22 cellular contexts compared by ENCODE assay signal in genomic region chr1:204404629-204405028, GRCh38. TPM values are rescaled to one million over a fixed set of nuclear protein-coding genes. Genes with fewer than 3 reads are reported as not detected.
A peak's percentile ranks its signal among the peaks of the same experiment; 100 is the strongest.
DNase-seq lines count a peak whose midpoint lies in the region; ATAC-seq, FAIRE-seq and TF ChIP-seq lines count a peak whose summit lies in the region.
"Had no signal": no experiment of that assay in that cellular context is flagged by ENCODE, and none has a peak within 500 bp of the region (broad histone marks: within the 10 kb centered on the region; RNA-seq: fewer than 3 reads in every experiment).

No MANE protein-coding gene starts in this region.

- H3K9me3 Mint-ChIP-seq in activated CD8-positive, alpha-beta memory T cell treated with anti-CD3 and anti-CD28 coated beads, Interleukin-2, amount 10 ng/mL, durations not matched to agents 7 days and 5 days (ENCODE audit: low read depth) = no peaks in the 10 kb centered on the region
- no peaks in the 10 kb centered on the region for H3K9me3 Mint-ChIP-seq in activated T-helper 1 cell treated with anti-CD3 and anti-CD28 coated beads, Interleukin-12 subunit alpha, Interleukin-12 subunit beta, Interleukin-2, Interleukin-4 antibody, amounts not matched to agents 30 ng/mL and 10 ng/mL and 1 ng/mL, durations not matched to agents 14 hours and 24 hours and 36 hours
- H3K9me3 Mint-ChIP-seq in natural killer cell treated with Interleukin-12 subunit alpha and Interleukin-12 subunit beta and Interleukin-15 and Interleukin-18, amount 100 ng/mL, for 72 hours = no peaks in the 10 kb centered on the region
- H3K9me3 Mint-ChIP-seq: IgD-negative memory B cell had no signal

- peak; percentile 83 for FAIRE-seq in D721Med (lab: Jason Lieb, UNC)
- FAIRE-seq: keratinocyte had no signal

- peak; percentile 0 for DNase-seq in activated CD8-positive, alpha-beta memory T cell treated with anti-CD3 and anti-CD28 coated beads, Interleukin-2, amount 10 ng/mL, durations not matched to agents 7 days and 5 days
- DNase-seq in activated CD8-positive, alpha-beta memory T cell treated with anti-CD3 and anti-CD28 coated beads, Interleukin-2, amount 50 U/mL, for 4 hours = no peak
- DNase-seq in D721Med (ENCODE audit: insufficient read length, low spot score) (no peak), NCI-H82 (lab: John Stamatoyannopoulos, UW) (no peak), left colon (no peak), posterior vena cava (ENCODE audit: low spot score) (no peak)
- DNase-seq in activated T-helper 1 cell treated with anti-CD3 and anti-CD28 coated beads, Interleukin-12 subunit alpha, Interleukin-12 subunit beta, Interleukin-2, Interleukin-4 antibody, amounts not matched to agents 30 ng/mL and 10 ng/mL and 1 ng/mL, durations not matched to agents 14 hours and 24 hours and 36 hours (ENCODE audit: low spot score) = no peak
- no peak for DNase-seq in natural killer cell treated with Interleukin-12 subunit alpha and Interleukin-12 subunit beta and Interleukin-15 and Interleukin-18, amount 100 ng/mL, for 72 hours (ENCODE audit: low spot score)
- DNase-seq: cortex of kidney; DMS79; foreskin melanocyte; GOT3; MM.1S; NCI-H1436 treated with DMSO at 0.1 percent for 48 hours; occipital lobe; OCI-M1; SHP77; stimulated activated CD4-positive, alpha-beta T cell treated with anti-CD3 and anti-CD28 coated beads, Interleukin-4, amount 100 ng/mL, for 24 hours; T-helper 1 cell; uterus had no signal

- H3K4me1 Mint-ChIP-seq in activated CD8-positive, alpha-beta memory T cell treated with anti-CD3 and anti-CD28 coated beads, Interleukin-2, amount 10 ng/mL, durations not matched to agents 7 days and 5 days = peaks cover 23% of the 10 kb centered on the region
- peaks cover 34% of the 10 kb centered on the region for H3K4me1 Mint-ChIP-seq in activated T-helper 1 cell treated with anti-CD3 and anti-CD28 coated beads, Interleukin-12 subunit alpha, Interleukin-12 subunit beta, Interleukin-2, Interleukin-4 antibody, amounts not matched to agents 30 ng/mL and 10 ng/mL and 1 ng/mL, durations not matched to agents 14 hours and 24 hours and 36 hours (ENCODE audit: low read depth)
- H3K4me1 Mint-ChIP-seq in natural killer cell treated with Interleukin-12 subunit alpha and Interleukin-12 subunit beta and Interleukin-15 and Interleukin-18, amount 100 ng/mL, for 72 hours (ENCODE audit: low read depth in 2 of 2) = peaks cover 22 to 40% of the 10 kb centered on the region in 2 donors

- no peaks in the 10 kb centered on the region for H3K27me3 Mint-ChIP-seq in activated CD8-positive, alpha-beta memory T cell treated with anti-CD3 and anti-CD28 coated beads, Interleukin-2, amount 10 ng/mL, durations not matched to agents 7 days and 5 days
- H3K27me3 Mint-ChIP-seq in activated T-helper 1 cell treated with anti-CD3 and anti-CD28 coated beads, Interleukin-12 subunit alpha, Interleukin-12 subunit beta, Interleukin-2, Interleukin-4 antibody, amounts not matched to agents 30 ng/mL and 10 ng/mL and 1 ng/mL, durations not matched to agents 14 hours and 24 hours and 36 hours (ENCODE audit: insufficient read depth) = no peaks in the 10 kb centered on the region
- H3K27me3 Mint-ChIP-seq in natural killer cell treated with Interleukin-12 subunit alpha and Interleukin-12 subunit beta and Interleukin-15 and Interleukin-18, amount 100 ng/mL, for 72 hours = no peaks in the 10 kb centered on the region
- H3K27me3 Mint-ChIP-seq: IgD-negative memory B cell had no signal

- no peak for ATAC-seq in activated CD8-positive, alpha-beta memory T cell treated with anti-CD3 and anti-CD28 coated beads, Interleukin-2, amount 10 ng/mL, durations not matched to agents 7 days and 5 days
- no peak for ATAC-seq in natural killer cell treated with Interleukin-12 subunit alpha and Interleukin-12 subunit beta and Interleukin-15 and Interleukin-18, amount 100 ng/mL, for 72 hours
- ATAC-seq in left colon = no peak

- no peak for TF ChIP-seq CTCF in D721Med (IDR thresholded peaks at IDR 0.05; ENCODE audit: insufficient read depth, missing control alignments)

- intact Hi-C loops in activated T-helper 1 cell treated with anti-CD3 and anti-CD28 coated beads, Interleukin-12 subunit alpha, Interleukin-12 subunit beta, Interleukin-2, Interleukin-4 antibody, amounts not matched to agents 30 ng/mL and 10 ng/mL and 1 ng/mL, durations not matched to agents 14 hours and 24 hours and 36 hours (cut with micrococcal nuclease) = no loop called here
- intact Hi-C loops in left colon (cut with DNase I, micrococcal nuclease) = no loop called here
- intact Hi-C loops in posterior vena cava (cut with DNase I) = no loop called here

- H3K4me3 Mint-ChIP-seq in activated CD8-positive, alpha-beta memory T cell treated with anti-CD3 and anti-CD28 coated beads, Interleukin-2, amount 10 ng/mL, durations not matched to agents 7 days and 5 days = no peak overlapping the region
- peak overlapping the region; percentile 7 for H3K4me3 Mint-ChIP-seq in activated T-helper 1 cell treated with anti-CD3 and anti-CD28 coated beads, Interleukin-12 subunit alpha, Interleukin-12 subunit beta, Interleukin-2, Interleukin-4 antibody, amounts not matched to agents 30 ng/mL and 10 ng/mL and 1 ng/mL, durations not matched to agents 14 hours and 24 hours and 36 hours
- H3K4me3 Mint-ChIP-seq in natural killer cell treated with Interleukin-12 subunit alpha and Interleukin-12 subunit beta and Interleukin-15 and Interleukin-18, amount 100 ng/mL, for 72 hours = peak overlapping the region; percentile 15

- peaks cover 57% of the 10 kb centered on the region for H3K36me3 Mint-ChIP-seq in activated CD8-positive, alpha-beta memory T cell treated with anti-CD3 and anti-CD28 coated beads, Interleukin-2, amount 10 ng/mL, durations not matched to agents 7 days and 5 days
- H3K36me3 Mint-ChIP-seq in activated T-helper 1 cell treated with anti-CD3 and anti-CD28 coated beads, Interleukin-12 subunit alpha, Interleukin-12 subunit beta, Interleukin-2, Interleukin-4 antibody, amounts not matched to agents 30 ng/mL and 10 ng/mL and 1 ng/mL, durations not matched to agents 14 hours and 24 hours and 36 hours (ENCODE audit: low read depth) = peaks cover 67% of the 10 kb centered on the region
- peaks cover 48% of the 10 kb centered on the region for H3K36me3 Mint-ChIP-seq in natural killer cell treated with Interleukin-12 subunit alpha and Interleukin-12 subunit beta and Interleukin-15 and Interleukin-18, amount 100 ng/mL, for 72 hours

- CTCF ChIA-PET in activated CD8-positive, alpha-beta memory T cell treated with anti-CD3 and anti-CD28 coated beads, Interleukin-2, amount 10 ng/mL, durations not matched to agents 7 days and 5 days (lab: Charles Lee) = interaction anchor here (1.1 kb wide), 1 partner anchor 27 kb away, joined by 4 read pairs; no protein-coding TSS in a partner anchor

- no peak overlapping the region for H3K27ac Mint-ChIP-seq in activated CD8-positive, alpha-beta memory T cell treated with anti-CD3 and anti-CD28 coated beads, Interleukin-2, amount 10 ng/mL, durations not matched to agents 7 days and 5 days
- H3K27ac Mint-ChIP-seq in activated T-helper 1 cell treated with anti-CD3 and anti-CD28 coated beads, Interleukin-12 subunit alpha, Interleukin-12 subunit beta, Interleukin-2, Interleukin-4 antibody, amounts not matched to agents 30 ng/mL and 10 ng/mL and 1 ng/mL, durations not matched to agents 14 hours and 24 hours and 36 hours = no peak overlapping the region
- H3K27ac Mint-ChIP-seq in natural killer cell treated with Interleukin-12 subunit alpha and Interleukin-12 subunit beta and Interleukin-15 and Interleukin-18, amount 100 ng/mL, for 72 hours = no peak overlapping the region

RNA-seq across cellular contexts. Expression of gene PPP1R15B, which starts 7.0 kb away (rescaled TPM):
- 10 to 100 TPM; 75.5 to 81.7 TPM for total RNA-seq in activated CD8-positive, alpha-beta memory T cell treated with anti-CD3 and anti-CD28 coated beads, Interleukin-2, amount 10 ng/mL, durations not matched to agents 7 days and 5 days
- total RNA-seq in activated T-helper 1 cell treated with anti-CD3 and anti-CD28 coated beads, Interleukin-12 subunit alpha, Interleukin-12 subunit beta, Interleukin-2, Interleukin-4 antibody, amounts not matched to agents 30 ng/mL and 10 ng/mL and 1 ng/mL, durations not matched to agents 14 hours and 24 hours and 36 hours = 75.8 and 76.2 TPM in 2 replicates
- 10 to 100 TPM; 93.1 to 98.6 TPM for total RNA-seq in natural killer cell treated with Interleukin-12 subunit alpha and Interleukin-12 subunit beta and Interleukin-15 and Interleukin-18, amount 100 ng/mL, for 72 hours
- 10 to 100 TPM; 61.4 to 72.2 TPM for total RNA-seq in left colon
- 10 to 100 TPM; 33.2 to 45.7 TPM for total RNA-seq in posterior vena cava

RNA-seq across cellular contexts. Expression of gene PLEKHA6, which starts 44.9 kb away (rescaled TPM):
- under 1 TPM; 0.02 to 0.29 TPM for total RNA-seq in activated CD8-positive, alpha-beta memory T cell treated with anti-CD3 and anti-CD28 coated beads, Interleukin-2, amount 10 ng/mL, durations not matched to agents 7 days and 5 days
- 0.05 and 0.21 TPM in 2 replicates for total RNA-seq in activated T-helper 1 cell treated with anti-CD3 and anti-CD28 coated beads, Interleukin-12 subunit alpha, Interleukin-12 subunit beta, Interleukin-2, Interleukin-4 antibody, amounts not matched to agents 30 ng/mL and 10 ng/mL and 1 ng/mL, durations not matched to agents 14 hours and 24 hours and 36 hours
- under 1 TPM; 0.17 to 0.89 TPM for total RNA-seq in natural killer cell treated with Interleukin-12 subunit alpha and Interleukin-12 subunit beta and Interleukin-15 and Interleukin-18, amount 100 ng/mL, for 72 hours
- total RNA-seq in left colon (100 to 1,000 TPM; 110 to 131 TPM), posterior vena cava (10 to 100 TPM; 13.3 to 23.5 TPM)

Comparison
In these comparisons a context has a peak if more than half of its experiments do, and no peak if none do; other contexts are left out.
1. RNA of gene PLEKHA6, which starts 44.9 kb away (total RNA-seq): 110 to 131 TPM in left colon and 13.3 to 23.5 TPM in posterior vena cava; 0.17 to 0.89 TPM in natural killer cell treated with Interleukin-12 subunit alpha and Interleukin-12 subunit beta and Interleukin-15 and Interleukin-18, amount 100 ng/mL, for 72 hours, 0.02 to 0.29 TPM in activated CD8-positive, alpha-beta memory T cell treated with anti-CD3 and anti-CD28 coated beads, Interleukin-2, amount 10 ng/mL, durations not matched to agents 7 days and 5 days and 0.05 to 0.21 TPM in activated T-helper 1 cell treated with anti-CD3 and anti-CD28 coated beads, Interleukin-12 subunit alpha, Interleukin-12 subunit beta, Interleukin-2, Interleukin-4 antibody, amounts not matched to agents 30 ng/mL and 10 ng/mL and 1 ng/mL, durations not matched to agents 14 hours and 24 hours and 36 hours; every median in the first group is over 4 times any median in the second.